ENCODE assay signal across 6 cellular contexts in genomic region chr16:66454751-66455150, GRCh38. TPM values are rescaled to one million over a fixed set of nuclear protein-coding genes. Genes with fewer than 3 reads are reported as not detected.
"Had no signal": no experiment of that assay in that cellular context is flagged by ENCODE, and none has a peak within 500 bp of the region (broad histone marks: within the 10 kb centered on the region; RNA-seq: fewer than 3 reads in every experiment).

No MANE protein-coding gene starts in this region.

- DNase-seq: H9, HCEC 1CT, IMR-90 had no signal

- H3K27ac Mint-ChIP-seq: GM23338, H9 had no signal

- H3K4me3 ChIP-seq: GM23338 had no signal

- H3K9me3 Mint-ChIP-seq: GM23338, H9 had no signal

- H3K4me3 Mint-ChIP-seq: GM23338, H9 had no signal

RNA-seq across cellular contexts. Expression of gene BEAN1, which starts 27.7 kb away (rescaled TPM):
- total RNA-seq: H1, HT-29, IMR-90 had no signal
- polyA plus RNA-seq: IMR-90 had no signal
